Comparison of ENCODE assay signal across 20 cellular contexts in the genomic region with DNA sequence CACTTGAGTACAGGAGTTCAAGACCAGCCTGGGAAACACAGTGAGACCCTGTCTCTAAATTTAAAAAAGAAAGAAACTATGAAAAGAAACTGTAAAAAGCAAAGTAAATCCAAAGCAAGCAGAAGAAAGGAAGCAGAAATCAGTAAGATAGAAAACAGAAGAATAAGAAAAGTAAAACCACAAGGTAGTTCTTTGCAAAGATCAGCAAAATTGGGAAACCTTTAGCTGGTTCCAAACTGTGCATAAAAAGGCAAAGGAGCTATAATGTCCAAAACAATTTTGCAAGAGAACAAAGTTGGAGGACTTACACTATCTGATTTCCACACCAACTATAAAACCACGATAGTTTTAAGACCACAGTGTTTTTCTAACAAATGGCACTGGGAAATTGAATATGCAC.
A peak's percentile ranks its signal among the peaks of the same experiment; 100 is the strongest.
DNase-seq lines count a peak whose midpoint lies in the region; ATAC-seq, FAIRE-seq and TF ChIP-seq lines count a peak whose summit lies in the region.
"Had no signal": no experiment of that assay in that cellular context is flagged by ENCODE, and none has a peak within 500 bp of the region (broad histone marks: within the 10 kb centered on the region; RNA-seq: fewer than 3 reads in every experiment).

No MANE protein-coding gene starts in this region.

- H3K27me3 ChIP-seq in HepG2 (ENCODE audit: control insufficient read depth in 1 of 2, insufficient read depth in 2 of 2, low read length in 2 of 2) (no peaks in the 10 kb centered on the region), right lobe of liver (no peaks in the 10 kb centered on the region)
- H3K27me3 ChIP-seq: BE2C had no signal

- TF ChIP-seq CTCF in HepG2 (CRISPR knock-in tag; IDR thresholded peaks at IDR 0.05) = no peak
- no peak for TF ChIP-seq CTCF in right lobe of liver (IDR thresholded peaks at IDR 0.05)
- no peak for TF ChIP-seq CTCF in NB4 (IDR thresholded peaks at IDR 0.05; ENCODE audit: low read depth, low read length)
- TF ChIP-seq CTCF in fibroblast of villous mesenchyme (IDR thresholded peaks at IDR 0.05; ENCODE audit: insufficient read depth, low read depth, low read length) = no peak

- no peak overlapping the region for H3K4me2 ChIP-seq in HepG2 (ENCODE audit: low read depth, low read length)
- H3K4me2 ChIP-seq: GM23338 had no signal

- peaks cover 13% of the 10 kb centered on the region for H3K4me1 ChIP-seq in HepG2 (ENCODE audit: insufficient read depth, low read length)
- no peaks in the 10 kb centered on the region for H3K4me1 ChIP-seq in right lobe of liver
- H3K4me1 ChIP-seq: BE2C had no signal

- H3K36me3 ChIP-seq in HepG2 (replicated peaks in 1 of 2; ENCODE audit: control insufficient read depth in 1 of 2, insufficient read depth in 2 of 2, low read length in 2 of 2) = no peaks in the 10 kb centered on the region
- H3K36me3 ChIP-seq in right lobe of liver = no peaks in the 10 kb centered on the region
- H3K36me3 ChIP-seq: BE2C had no signal

- DNase-seq in HepG2 (ENCODE audit: low spot score) = no peak
- DNase-seq in right lobe of liver = no peak
- peak; percentile 13 for DNase-seq in NB4 (ENCODE audit: low read depth)
- peak; percentile 14 for DNase-seq in fibroblast of villous mesenchyme (ENCODE audit: low read depth)
- DNase-seq in HuH-7.5 (ENCODE audit: low spot score) = no peak
- DNase-seq in germinal center (ENCODE audit: low spot score) = no peak
- DNase-seq: BE2C; C1 segment of cervical spinal cord; CD4-positive, CD25-positive, alpha-beta regulatory T cell; CD8-positive, alpha-beta memory T cell; COR-L47; DMS 273 treated with DMSO at 0.1 percent for 48 hours; DMS53; HCEC 1CT; KG1 had no signal

- H3K9me3 ChIP-seq in HepG2 (ENCODE audit: low read length) (no peaks in the 10 kb centered on the region), right lobe of liver (no peaks in the 10 kb centered on the region)
- H3K9me3 ChIP-seq: BE2C had no signal

- no peak overlapping the region for H3K9ac ChIP-seq in HepG2 (ENCODE audit: insufficient read depth, low read depth, low read length)

- in situ Hi-C loops in HepG2 (cut with HindIII; ENCODE audit: extremely low pct_ligation_motif_present, low pct_unique_long_range_greater_than_20kb) = no loop called here

- POLR2A ChIA-PET in HepG2 (lab: Yijun Ruan, JAX) = no interaction called here

- no peak for FAIRE-seq in HepG2 (lab: Jason Lieb, UNC)
- FAIRE-seq: G401.6, GM12891, H54 had no signal

- BruUV-seq in HepG2 (replicated peaks; lab: Mats Ljungman, UMichigan) = no TSS peak

- no peak for ATAC-seq in HepG2
- ATAC-seq in right lobe of liver = no peak
- no peak for ATAC-seq in GM18868 (IDR thresholded peaks at IDR 0.05; ENCODE audit: unreplicated experiment)
- ATAC-seq: GM23338 had no signal

- TF ChIP-seq POLR2A in HepG2 (IDR thresholded peaks at IDR 0.05; ENCODE audit: insufficient read depth in 1 of 2, low read depth in 2 of 2, low read length in 2 of 2) (no peak), right lobe of liver (IDR thresholded peaks at IDR 0.05) (no peak), NB4 (IDR thresholded peaks at IDR 0.05; ENCODE audit: extremely low read depth, insufficient read length) (no peak)

- H4K20me1 ChIP-seq in HepG2 (ENCODE audit: insufficient read depth, low read length) = no peaks in the 10 kb centered on the region

- TF ChIP-seq EP300 in HepG2 (IDR thresholded peaks at IDR 0.05; ENCODE audit: low read depth in 2 of 2, low read length in 2 of 2) = no peak
- no peak for TF ChIP-seq EP300 in HepG2 (CRISPR knock-in tag; IDR thresholded peaks at IDR 0.05; ENCODE audit: borderline replicate concordance)

- no peak for TF ChIP-seq RAD21 in HepG2 (CRISPR knock-in tag; IDR thresholded peaks at IDR 0.05)

- H3K27ac ChIP-seq in HepG2 (ENCODE audit: extremely low read length, insufficient read depth, low read length) (no peak overlapping the region), right lobe of liver (no peak overlapping the region)

- intact Hi-C loops in HepG2 (cut with micrococcal nuclease; ENCODE audit: unreplicated experiment) (no loop called here), right lobe of liver (cut with DNase I) (no loop called here)

- H2AFZ ChIP-seq in HepG2 (ENCODE audit: low read length) = no peak overlapping the region
- H2AFZ ChIP-seq: GM23338 had no signal

- CTCF ChIA-PET in HepG2 (lab: Yijun Ruan, JAX; ENCODE audit: low intra/inter-chr PET ratio, low total read pairs) = no interaction called here

- H3K4me3 ChIP-seq in HepG2 (replicated peaks in 1 of 3; ENCODE audit: insufficient read depth in 1 of 3, low read depth in 2 of 3, low read length in 3 of 3) (no peak overlapping the region), right lobe of liver (no peak overlapping the region), NB4 (ENCODE audit: low read depth, low read length) (no peak overlapping the region), fibroblast of villous mesenchyme (ENCODE audit: low read depth, low read length) (no peak overlapping the region)
- H3K4me3 ChIP-seq: GM23338 had no signal

- H3K79me2 ChIP-seq in HepG2 (ENCODE audit: insufficient read depth, low read length) = no peaks in the 10 kb centered on the region

- 84% methylated on average over 1 of the region's 1 CpG for WGBS in HepG2 (ENCODE audit: low lambda C conversion rate)
- WGBS in right lobe of liver (ENCODE audit: insufficient coverage, low coverage, low lambda C conversion rate, missing lambda C conversion rate) = 46% methylated on average over 1 of the region's 1 CpG

TF ChIP-seq in HepG2, 621 proteins besides CTCF, POLR2A, EP300 and RAD21:
- TF ChIP-seq ZNF792 (CRISPR knock-in tag; IDR thresholded peaks at IDR 0.05) (no peak), SP2 (CRISPR knock-in tag; IDR thresholded peaks at IDR 0.05) (no peak), ZNF780A (CRISPR knock-in tag; IDR thresholded peaks at IDR 0.05) (no peak), ZNF558 (CRISPR knock-in tag; IDR thresholded peaks at IDR 0.05; ENCODE audit: borderline replicate concordance) (no peak), ZSCAN30 (CRISPR knock-in tag; IDR thresholded peaks at IDR 0.05) (no peak), MAFK (conservative IDR thresholded peaks at IDR 0.05 in 1 of 2, IDR thresholded peaks at IDR 0.05 in 1 of 2; ENCODE audit: low read length in 2 of 2) (peak; percentile 44 to 57; a peak in 3 of 4 replicates), KDM2A (CRISPR knock-in tag; IDR thresholded peaks at IDR 0.05; ENCODE audit: borderline replicate concordance, low read depth) (no peak), ZNF747 (CRISPR knock-in tag; IDR thresholded peaks at IDR 0.05; ENCODE audit: borderline replicate concordance) (no peak), MAFF (IDR thresholded peaks at IDR 0.05; ENCODE audit: low read depth, low read length) (0 out of 2 replicates have a peak, but pooled peaks have one; percentile 30)
- TF ChIP-seq, protein P1, sequence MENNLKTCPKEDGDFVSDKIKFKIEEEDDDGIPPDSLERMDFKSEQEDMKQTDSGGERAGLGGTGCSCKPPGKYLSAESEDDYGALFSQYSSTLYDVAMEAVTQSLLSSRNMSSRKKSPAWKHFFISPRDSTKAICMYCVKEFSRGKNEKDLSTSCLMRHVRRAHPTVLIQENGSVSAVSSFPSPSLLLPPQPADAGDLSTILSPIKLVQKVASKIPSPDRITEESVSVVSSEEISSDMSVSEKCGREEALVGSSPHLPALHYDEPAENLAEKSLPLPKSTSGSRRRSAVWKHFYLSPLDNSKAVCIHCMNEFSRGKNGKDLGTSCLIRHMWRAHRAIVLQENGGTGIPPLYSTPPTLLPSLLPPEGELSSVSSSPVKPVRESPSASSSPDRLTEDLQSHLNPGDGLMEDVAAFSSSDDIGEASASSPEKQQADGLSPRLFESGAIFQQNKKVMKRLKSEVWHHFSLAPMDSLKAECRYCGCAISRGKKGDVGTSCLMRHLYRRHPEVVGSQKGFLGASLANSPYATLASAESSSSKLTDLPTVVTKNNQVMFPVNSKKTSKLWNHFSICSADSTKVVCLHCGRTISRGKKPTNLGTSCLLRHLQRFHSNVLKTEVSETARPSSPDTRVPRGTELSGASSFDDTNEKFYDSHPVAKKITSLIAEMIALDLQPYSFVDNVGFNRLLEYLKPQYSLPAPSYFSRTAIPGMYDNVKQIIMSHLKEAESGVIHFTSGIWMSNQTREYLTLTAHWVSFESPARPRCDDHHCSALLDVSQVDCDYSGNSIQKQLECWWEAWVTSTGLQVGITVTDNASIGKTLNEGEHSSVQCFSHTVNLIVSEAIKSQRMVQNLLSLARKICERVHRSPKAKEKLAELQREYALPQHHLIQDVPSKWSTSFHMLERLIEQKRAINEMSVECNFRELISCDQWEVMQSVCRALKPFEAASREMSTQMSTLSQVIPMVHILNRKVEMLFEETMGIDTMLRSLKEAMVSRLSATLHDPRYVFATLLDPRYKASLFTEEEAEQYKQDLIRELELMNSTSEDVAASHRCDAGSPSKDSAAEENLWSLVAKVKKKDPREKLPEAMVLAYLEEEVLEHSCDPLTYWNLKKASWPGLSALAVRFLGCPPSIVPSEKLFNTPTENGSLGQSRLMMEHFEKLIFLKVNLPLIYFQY (CRISPR knock-in tag; IDR thresholded peaks at IDR 0.05; ENCODE audit: borderline replicate concordance) = no peak
- TF ChIP-seq, protein P2, sequence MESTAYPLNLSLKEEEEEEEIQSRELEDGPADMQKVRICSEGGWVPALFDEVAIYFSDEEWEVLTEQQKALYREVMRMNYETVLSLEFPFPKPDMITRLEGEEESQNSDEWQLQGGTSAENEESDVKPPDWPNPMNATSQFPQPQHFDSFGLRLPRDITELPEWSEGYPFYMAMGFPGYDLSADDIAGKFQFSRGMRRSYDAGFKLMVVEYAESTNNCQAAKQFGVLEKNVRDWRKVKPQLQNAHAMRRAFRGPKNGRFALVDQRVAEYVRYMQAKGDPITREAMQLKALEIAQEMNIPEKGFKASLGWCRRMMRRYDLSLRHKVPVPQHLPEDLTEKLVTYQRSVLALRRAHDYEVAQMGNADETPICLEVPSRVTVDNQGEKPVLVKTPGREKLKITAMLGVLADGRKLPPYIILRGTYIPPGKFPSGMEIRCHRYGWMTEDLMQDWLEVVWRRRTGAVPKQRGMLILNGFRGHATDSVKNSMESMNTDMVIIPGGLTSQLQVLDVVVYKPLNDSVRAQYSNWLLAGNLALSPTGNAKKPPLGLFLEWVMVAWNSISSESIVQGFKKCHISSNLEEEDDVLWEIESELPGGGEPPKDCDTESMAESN (CRISPR knock-in tag; conservative IDR thresholded peaks at IDR 0.05) = no peak
- TF ChIP-seq, protein P3, sequence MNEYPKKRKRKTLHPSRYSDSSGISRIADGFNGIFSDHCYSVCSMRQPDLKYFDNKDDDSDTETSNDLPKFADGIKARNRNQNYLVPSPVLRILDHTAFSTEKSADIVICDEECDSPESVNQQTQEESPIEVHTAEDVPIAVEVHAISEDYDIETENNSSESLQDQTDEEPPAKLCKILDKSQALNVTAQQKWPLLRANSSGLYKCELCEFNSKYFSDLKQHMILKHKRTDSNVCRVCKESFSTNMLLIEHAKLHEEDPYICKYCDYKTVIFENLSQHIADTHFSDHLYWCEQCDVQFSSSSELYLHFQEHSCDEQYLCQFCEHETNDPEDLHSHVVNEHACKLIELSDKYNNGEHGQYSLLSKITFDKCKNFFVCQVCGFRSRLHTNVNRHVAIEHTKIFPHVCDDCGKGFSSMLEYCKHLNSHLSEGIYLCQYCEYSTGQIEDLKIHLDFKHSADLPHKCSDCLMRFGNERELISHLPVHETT (CRISPR knock-in tag; conservative IDR thresholded peaks at IDR 0.05) = no peak

Comparison
In these comparisons a context has a peak if more than half of its experiments do, and no peak if none do; other contexts are left out.
1. DNase-seq: peak in NB4 (single experiment) and fibroblast of villous mesenchyme (single experiment); none in HepG2 (single experiment), right lobe of liver (0 of 3), HuH-7.5 (single experiment) and germinal center (single experiment).